Comparison of ENCODE assay signal across 18 cellular contexts in genomic region chr5:100863736-100864135, GRCh38. TPM values are rescaled to one million over a fixed set of nuclear protein-coding genes. Genes with fewer than 3 reads are reported as not detected.
DNase-seq lines count a peak whose midpoint lies in the region; ATAC-seq lines count a peak whose summit lies in the region.
"Had no signal": no experiment of that assay in that cellular context is flagged by ENCODE, and none has a peak within 500 bp of the region (broad histone marks: within the 10 kb centered on the region; RNA-seq: fewer than 3 reads in every experiment).

No MANE protein-coding gene starts in this region.

- peaks cover 7% of the 10 kb centered on the region for H3K9me3 Mint-ChIP-seq in T-helper 1 cell treated with Interleukin-12 subunit alpha and Interleukin-12 subunit beta and Interleukin-4 antibody, amounts not matched to agents 30 μg/mL and 1 μg/mL, for 36 hours
- no peaks in the 10 kb centered on the region for H3K9me3 Mint-ChIP-seq in activated T-cell treated with anti-CD3 and anti-CD28 coated beads, Interleukin-2, amount 50 U/mL, for 72 hours
- peaks cover 4% of the 10 kb centered on the region for H3K9me3 Mint-ChIP-seq in activated T-helper 17 cell treated with anti-CD3 and anti-CD28 coated beads, Interleukin-2, amount 50 U/mL, for 72 hours
- H3K9me3 Mint-ChIP-seq: CD4-positive, alpha-beta memory T cell had no signal

- H3K4me3 Mint-ChIP-seq in T-helper 1 cell treated with Interleukin-12 subunit alpha and Interleukin-12 subunit beta and Interleukin-4 antibody, amounts not matched to agents 30 μg/mL and 1 μg/mL, for 36 hours, result no peak overlapping the region
- H3K4me3 Mint-ChIP-seq in activated T-cell treated with anti-CD3 and anti-CD28 coated beads, Interleukin-2, amount 50 U/mL, for 72 hours, result peak overlapping the region; percentile 40 to 63
- H3K4me3 Mint-ChIP-seq in activated T-helper 17 cell treated with anti-CD3 and anti-CD28 coated beads, Interleukin-2, amount 50 U/mL, for 72 hours, result peak overlapping the region; percentile 6
- H3K4me3 Mint-ChIP-seq: CD4-positive, alpha-beta memory T cell; HFFc6 had no signal

- peak overlapping the region; percentile 11 for H3K27ac Mint-ChIP-seq in T-helper 1 cell treated with Interleukin-12 subunit alpha and Interleukin-12 subunit beta and Interleukin-4 antibody, amounts not matched to agents 30 μg/mL and 1 μg/mL, for 36 hours
- peak overlapping the region; percentile 90 for H3K27ac Mint-ChIP-seq in activated T-cell treated with anti-CD3 and anti-CD28 coated beads, Interleukin-2, amount 50 U/mL, for 72 hours
- H3K27ac Mint-ChIP-seq in activated T-helper 17 cell treated with anti-CD3 and anti-CD28 coated beads, Interleukin-2, amount 50 U/mL, for 72 hours, result peak overlapping the region; percentile 40
- H3K27ac Mint-ChIP-seq: CD4-positive, alpha-beta memory T cell; HFFc6 had no signal

- DNase-seq in T-helper 1 cell (no peak), SHP77 (lab: John Stamatoyannopoulos, UW) (no peak)
- no peak for DNase-seq in activated T-cell treated with anti-CD3 and anti-CD28 coated beads, Interleukin-2, amount 50 U/mL, for 72 hours
- DNase-seq in activated T-cell treated with anti-CD3 and anti-CD28 coated beads, Interleukin-2, amount 50 U/mL, for 48 hours, result no peak
- DNase-seq: AML-193; CD4-positive, alpha-beta memory T cell; DMS153; DMS79; GDM1; GOT3; H7; HFFc6 had no signal

- no peaks in the 10 kb centered on the region for H3K27me3 Mint-ChIP-seq in T-helper 1 cell treated with Interleukin-12 subunit alpha and Interleukin-12 subunit beta and Interleukin-4 antibody, amounts not matched to agents 30 μg/mL and 1 μg/mL, for 36 hours (ENCODE audit: low read depth)
- H3K27me3 Mint-ChIP-seq in activated T-cell treated with anti-CD3 and anti-CD28 coated beads, Interleukin-2, amount 50 U/mL, for 72 hours (ENCODE audit: low read depth), result no peaks in the 10 kb centered on the region
- no peaks in the 10 kb centered on the region for H3K27me3 Mint-ChIP-seq in activated T-helper 17 cell treated with anti-CD3 and anti-CD28 coated beads, Interleukin-2, amount 50 U/mL, for 72 hours
- H3K27me3 Mint-ChIP-seq: CD4-positive, alpha-beta memory T cell had no signal

- H3K4me1 Mint-ChIP-seq in T-helper 1 cell treated with Interleukin-12 subunit alpha and Interleukin-12 subunit beta and Interleukin-4 antibody, amounts not matched to agents 30 μg/mL and 1 μg/mL, for 36 hours (ENCODE audit: low read depth), result peaks cover 44% of the 10 kb centered on the region
- H3K4me1 Mint-ChIP-seq in activated T-cell treated with anti-CD3 and anti-CD28 coated beads, Interleukin-2, amount 50 U/mL, for 72 hours (ENCODE audit: low read depth), result peaks cover 97% of the 10 kb centered on the region
- peaks cover 45% of the 10 kb centered on the region for H3K4me1 Mint-ChIP-seq in activated T-helper 17 cell treated with anti-CD3 and anti-CD28 coated beads, Interleukin-2, amount 50 U/mL, for 72 hours

- peak; percentile 33 to 48 for ATAC-seq in activated T-cell treated with anti-CD3 and anti-CD28 coated beads, Interleukin-2, amount 50 U/mL, for 72 hours (replicated peaks in 1 of 2)
- ATAC-seq in activated T-helper 17 cell treated with anti-CD3 and anti-CD28 coated beads, Interleukin-2, amount 50 U/mL, for 72 hours (replicated peaks), result peak; percentile 34
- ATAC-seq in GM21528 (IDR thresholded peaks at IDR 0.05; ENCODE audit: low FRiP score, unreplicated experiment), result no peak
- ATAC-seq: A549, HCT116 had no signal

- H3K36me3 Mint-ChIP-seq in T-helper 1 cell treated with Interleukin-12 subunit alpha and Interleukin-12 subunit beta and Interleukin-4 antibody, amounts not matched to agents 30 μg/mL and 1 μg/mL, for 36 hours (ENCODE audit: low read depth), result peaks cover 46% of the 10 kb centered on the region
- H3K36me3 Mint-ChIP-seq in activated T-cell treated with anti-CD3 and anti-CD28 coated beads, Interleukin-2, amount 50 U/mL, for 72 hours (ENCODE audit: insufficient read depth in 2 of 2), result peaks cover 21 to 34% of the 10 kb centered on the region in 2 donors
- H3K36me3 Mint-ChIP-seq in activated T-helper 17 cell treated with anti-CD3 and anti-CD28 coated beads, Interleukin-2, amount 50 U/mL, for 72 hours (ENCODE audit: low read depth), result peaks cover 75% of the 10 kb centered on the region

RNA-seq across cellular contexts. Expression of gene ST8SIA4, which starts 39.3 kb away (rescaled TPM):
- total RNA-seq in activated T-cell treated with anti-CD3 and anti-CD28 coated beads, Interleukin-2, amount 50 U/mL, for 72 hours, result 10 to 100 TPM; 44.5 to 47.1 TPM
- 10 to 100 TPM; 42.8 to 73.7 TPM for total RNA-seq in activated T-helper 17 cell treated with anti-CD3 and anti-CD28 coated beads, Interleukin-2, amount 50 U/mL, for 72 hours
- total RNA-seq: HFFc6, HT1080 had no signal

Comparison
In these comparisons a context has a peak if more than half of its experiments do, and no peak if none do; other contexts are left out.
1. H3K27ac Mint-ChIP-seq: peak in every context shown above with its lines; median percentile 90 in activated T-cell treated with anti-CD3 and anti-CD28 coated beads, Interleukin-2, amount 50 U/mL, for 72 hours; 40 in activated T-helper 17 cell treated with anti-CD3 and anti-CD28 coated beads, Interleukin-2, amount 50 U/mL, for 72 hours; 11 in T-helper 1 cell treated with Interleukin-12 subunit alpha and Interleukin-12 subunit beta and Interleukin-4 antibody, amounts not matched to agents 30 μg/mL and 1 μg/mL, for 36 hours.